In the genomic region with DNA sequence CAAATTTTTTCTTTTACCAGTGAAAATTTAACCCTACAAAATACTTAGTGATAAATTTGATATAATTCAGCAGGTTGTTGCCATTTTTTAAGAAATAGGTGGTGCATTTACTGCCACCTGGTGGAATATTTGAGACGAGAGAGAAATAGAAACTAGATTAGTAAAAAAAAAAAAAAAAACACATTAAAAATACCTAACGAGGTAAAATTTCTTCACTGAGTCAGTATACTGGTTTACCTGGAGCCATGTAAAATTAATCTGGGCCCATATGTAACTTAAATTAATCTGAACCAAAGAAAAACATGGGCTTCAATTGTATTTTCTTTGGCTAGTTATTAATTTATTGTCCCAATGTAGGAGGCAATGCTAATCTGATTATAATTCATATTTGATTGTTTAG, we compare ENCODE assay signal across 9 cellular contexts.
DNase-seq lines count a peak whose midpoint lies in the region; ATAC-seq and TF ChIP-seq lines count a peak whose summit lies in the region.
"Had no signal": no experiment of that assay in that cellular context is flagged by ENCODE, and none has a peak within 500 bp of the region (broad histone marks: within the 10 kb centered on the region; RNA-seq: fewer than 3 reads in every experiment).

No MANE protein-coding gene starts in this region.

- H3K4ac ChIP-seq in neuronal stem cell (ENCODE audit: low read length), result no peak overlapping the region

- H2BK15ac ChIP-seq in neuronal stem cell (ENCODE audit: low read length), result no peak overlapping the region

- CTCF ChIA-PET in activated CD4-positive, alpha-beta T cell treated with anti-CD3 and anti-CD28 coated beads for 36 hours (lab: Charles Lee), result no interaction called here

- H3K9me3 ChIP-seq in neuronal stem cell (replicated peaks in 1 of 2; ENCODE audit: control insufficient read depth in 2 of 2, insufficient read depth in 1 of 2, low read depth in 1 of 2, low read length in 2 of 2), result no peaks in the 10 kb centered on the region

- no peaks in the 10 kb centered on the region for H3K4me1 ChIP-seq in neuronal stem cell (ENCODE audit: control insufficient read depth in 2 of 2, insufficient read depth in 1 of 2, low read depth in 1 of 2, low read length in 2 of 2)

- no peaks in the 10 kb centered on the region for H3K27me3 ChIP-seq in neuronal stem cell (ENCODE audit: control insufficient read depth in 3 of 3, insufficient read depth in 3 of 3, low read depth in 1 of 3, low read length in 3 of 3)

- peak; percentile 96 for TF ChIP-seq CTCF in chondrocyte (IDR thresholded peaks at IDR 0.05)

- no peak for ATAC-seq in activated CD4-positive, alpha-beta T cell treated with anti-CD3 and anti-CD28 coated beads for 36 hours
- no peak for ATAC-seq in HG02840 (IDR thresholded peaks at IDR 0.05; ENCODE audit: low FRiP score, unreplicated experiment)

- no peak overlapping the region for H3K4me3 Mint-ChIP-seq in activated CD4-positive, alpha-beta T cell treated with anti-CD3 and anti-CD28 coated beads for 36 hours
- no peak overlapping the region for H3K4me3 Mint-ChIP-seq in chondrocyte (ENCODE audit: unreplicated experiment)
- H3K4me3 Mint-ChIP-seq: activated naive CD4-positive, alpha-beta T cell treated with anti-CD3 and anti-CD28 coated beads, Interleukin-2, amount 50 U/mL, for 24 hours had no signal

- H4K8ac ChIP-seq in neuronal stem cell (ENCODE audit: low read depth, low read length), result no peak overlapping the region

- H2BK12ac ChIP-seq in neuronal stem cell (ENCODE audit: low read length), result no peak overlapping the region

- H3K9ac ChIP-seq in neuronal stem cell (ENCODE audit: low read depth, low read length, poor library complexity), result no peak overlapping the region

- H3K23ac ChIP-seq in neuronal stem cell (ENCODE audit: low read depth, low read length, poor library complexity), result no peak overlapping the region

- H3K27ac ChIP-seq in neuronal stem cell (replicated peaks; ENCODE audit: low read length), result no peak overlapping the region

- intact Hi-C loops in activated CD4-positive, alpha-beta T cell treated with anti-CD3 and anti-CD28 coated beads for 36 hours (cut with DNase I, micrococcal nuclease), result loop anchor here (1.0 to 10.0 kb wide), 6 partner anchors 270 to 1107 kb away; no protein-coding TSS in a partner anchor

- H3K36me3 Mint-ChIP-seq in activated CD4-positive, alpha-beta T cell treated with anti-CD3 and anti-CD28 coated beads for 36 hours (ENCODE audit: low read depth), result no peaks in the 10 kb centered on the region
- H3K36me3 Mint-ChIP-seq in chondrocyte (ENCODE audit: low read depth), result no peaks in the 10 kb centered on the region
- H3K36me3 Mint-ChIP-seq: activated naive CD4-positive, alpha-beta T cell treated with anti-CD3 and anti-CD28 coated beads, Interleukin-2, amount 50 U/mL, for 24 hours had no signal

- H3K36me3 ChIP-seq in neuronal stem cell (replicated peaks in 1 of 2; ENCODE audit: control insufficient read depth in 2 of 2, insufficient read depth in 2 of 2, low read length in 2 of 2), result no peaks in the 10 kb centered on the region

- no peak overlapping the region for H2AK5ac ChIP-seq in neuronal stem cell (ENCODE audit: low read depth, low read length)

- H4K91ac ChIP-seq in neuronal stem cell (ENCODE audit: low read depth, low read length, poor library complexity), result no peak overlapping the region

- no peak overlapping the region for H2BK120ac ChIP-seq in neuronal stem cell (ENCODE audit: low read depth, low read length)

- no peaks in the 10 kb centered on the region for H3K9me3 Mint-ChIP-seq in activated CD4-positive, alpha-beta T cell treated with anti-CD3 and anti-CD28 coated beads for 36 hours (ENCODE audit: low read depth)
- H3K9me3 Mint-ChIP-seq in chondrocyte (ENCODE audit: low read depth), result no peaks in the 10 kb centered on the region
- H3K9me3 Mint-ChIP-seq: activated naive CD4-positive, alpha-beta T cell treated with anti-CD3 and anti-CD28 coated beads, Interleukin-2, amount 50 U/mL, for 24 hours had no signal

- H3K27ac Mint-ChIP-seq in activated CD4-positive, alpha-beta T cell treated with anti-CD3 and anti-CD28 coated beads for 36 hours, result no peak overlapping the region
- no peak overlapping the region for H3K27ac Mint-ChIP-seq in chondrocyte (ENCODE audit: unreplicated experiment)
- H3K27ac Mint-ChIP-seq: activated naive CD4-positive, alpha-beta T cell treated with anti-CD3 and anti-CD28 coated beads, Interleukin-2, amount 50 U/mL, for 24 hours had no signal

- DNase-seq in activated CD4-positive, alpha-beta T cell treated with anti-CD3 and anti-CD28 coated beads for 36 hours, result peak; percentile 5
- DNase-seq in activated CD4-positive, alpha-beta T cell treated with anti-CD3 and anti-CD28 coated beads for 4 hours, result no peak
- DNase-seq in NCI-H146 treated with DMSO at 0.1 percent for 48 hours (lab: John Stamatoyannopoulos, UW; ENCODE audit: unreplicated experiment) (peak; percentile 51), chondrocyte (ENCODE audit: low spot score) (no peak), neuronal stem cell (ENCODE audit: low spot score) (peak; percentile 8), germinal center (ENCODE audit: low spot score) (no peak), NCI-H446 treated with DMSO at 0.1 percent for 48 hours (lab: John Stamatoyannopoulos, UW) (no peak)

- peaks cover 2% of the 10 kb centered on the region for H3K27me3 Mint-ChIP-seq in activated CD4-positive, alpha-beta T cell treated with anti-CD3 and anti-CD28 coated beads for 36 hours
- peaks cover 4% of the 10 kb centered on the region for H3K27me3 Mint-ChIP-seq in chondrocyte (ENCODE audit: low read depth)

- no peak overlapping the region for H3K18ac ChIP-seq in neuronal stem cell (ENCODE audit: low read length)

- H2BK5ac ChIP-seq in neuronal stem cell (ENCODE audit: low read length), result no peak overlapping the region

- no peak overlapping the region for H3K14ac ChIP-seq in neuronal stem cell (ENCODE audit: low read length)

- H3K4me3 ChIP-seq in neuronal stem cell (ENCODE audit: low read length in 2 of 2), result no peak overlapping the region

- peaks cover 3% of the 10 kb centered on the region for H3K79me1 ChIP-seq in neuronal stem cell (ENCODE audit: low read depth, low read length)

- H3K4me2 ChIP-seq in neuronal stem cell (ENCODE audit: insufficient read depth, low read length, poor library complexity, severe bottlenecking), result no peak overlapping the region

- peaks cover 7% of the 10 kb centered on the region for H3K4me1 Mint-ChIP-seq in activated CD4-positive, alpha-beta T cell treated with anti-CD3 and anti-CD28 coated beads for 36 hours
- no peaks in the 10 kb centered on the region for H3K4me1 Mint-ChIP-seq in chondrocyte (ENCODE audit: low read depth)

- no CpG with 5 or more reads among the region's 2 CpGs for WGBS in neuronal stem cell (ENCODE audit: extremely low coverage in 2 of 2, insufficient read length in 2 of 2, insufficient replicate concordance in 1 of 2), 2 donors

- peak overlapping the region; percentile 54 for H2AFZ ChIP-seq in neuronal stem cell (ENCODE audit: low read length)

- POLR2A ChIA-PET in activated CD4-positive, alpha-beta T cell treated with anti-CD3 and anti-CD28 coated beads for 36 hours (lab: Charles Lee), result no interaction called here

Comparison
In these comparisons a context has a peak if more than half of its experiments do, and no peak if none do; other contexts are left out.
1. DNase-seq: peak in activated CD4-positive, alpha-beta T cell treated with anti-CD3 and anti-CD28 coated beads for 36 hours (single experiment), NCI-H146 treated with DMSO at 0.1 percent for 48 hours (single experiment) and neuronal stem cell (single experiment); none in activated CD4-positive, alpha-beta T cell treated with anti-CD3 and anti-CD28 coated beads for 4 hours (0 of 2), chondrocyte (single experiment), germinal center (single experiment) and NCI-H446 treated with DMSO at 0.1 percent for 48 hours (single experiment).